ENCODE assay signal across 3 cellular contexts in genomic region chr20:33291416-33291815, GRCh38.
TF ChIP-seq lines count a peak whose summit lies in the region.

No MANE protein-coding gene starts in this region.

TF ChIP-seq in HepG2, 621 proteins besides CTCF, POLR2A, EP300 and RAD21 (continues in another document):
- TF ChIP-seq HMG20A (CRISPR knock-in tag; IDR thresholded peaks at IDR 0.05; ENCODE audit: borderline replicate concordance) (no peak), ZMYM2 (CRISPR knock-in tag; IDR thresholded peaks at IDR 0.05) (no peak), ZNF414 (CRISPR knock-in tag; IDR thresholded peaks at IDR 0.05) (no peak), ZNF318 (CRISPR knock-in tag; IDR thresholded peaks at IDR 0.05) (0 out of 2 replicates have a peak, but pooled peaks have one; percentile 46)

TF ChIP-seq in HCT116, 20 proteins besides CTCF, POLR2A, EP300 and RAD21:
- TF ChIP-seq EZH2 (IDR thresholded peaks at IDR 0.05) (no peak), SP1 (IDR thresholded peaks at IDR 0.05; ENCODE audit: low read depth) (no peak), POLR2AphosphoS5 (IDR thresholded peaks at IDR 0.05; ENCODE audit: low read depth, low read length) (no peak), TCF7L2 (IDR thresholded peaks at IDR 0.05; ENCODE audit: borderline replicate concordance, extremely low read depth, insufficient read depth, insufficient read length) (no peak), YY1 (IDR thresholded peaks at IDR 0.05; ENCODE audit: extremely low read depth, insufficient replicate concordance, low read depth, low read length) (no peak), JUND (IDR thresholded peaks at IDR 0.05) (no peak), ELF1 (IDR thresholded peaks at IDR 0.05; ENCODE audit: borderline replicate concordance, low read depth) (no peak), REST (IDR thresholded peaks at IDR 0.05; ENCODE audit: low read depth) (no peak)
- TF ChIP-seq, protein P1, sequence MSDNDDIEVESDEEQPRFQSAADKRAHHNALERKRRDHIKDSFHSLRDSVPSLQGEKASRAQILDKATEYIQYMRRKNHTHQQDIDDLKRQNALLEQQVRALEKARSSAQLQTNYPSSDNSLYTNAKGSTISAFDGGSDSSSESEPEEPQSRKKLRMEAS (IDR thresholded peaks at IDR 0.05) = no peak

TF ChIP-seq in H1, 55 proteins besides CTCF, POLR2A, EP300 and RAD21:
- TF ChIP-seq MAFK (IDR thresholded peaks at IDR 0.05; ENCODE audit: low read depth, low read length) = no peak
- TF ChIP-seq, protein P2, sequence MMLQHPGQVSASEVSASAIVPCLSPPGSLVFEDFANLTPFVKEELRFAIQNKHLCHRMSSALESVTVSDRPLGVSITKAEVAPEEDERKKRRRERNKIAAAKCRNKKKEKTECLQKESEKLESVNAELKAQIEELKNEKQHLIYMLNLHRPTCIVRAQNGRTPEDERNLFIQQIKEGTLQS (IDR thresholded peaks at IDR 0.05; ENCODE audit: insufficient read depth, low read depth, low read length) = no peak
- no peak for TF ChIP-seq SAP30 (IDR thresholded peaks at IDR 0.05; ENCODE audit: insufficient read depth, insufficient replicate concordance, low read length)
- no peak for TF ChIP-seq RNF2 (IDR thresholded peaks at IDR 0.05; ENCODE audit: borderline replicate concordance, low read depth, low read length, missing control alignments, poor library complexity, severe bottlenecking)
